In genomic region chr10:66886848-66887247, GRCh38 we compare ENCODE assay signal across 9 cellular contexts. TPM values are rescaled to one million over a fixed set of nuclear protein-coding genes. Genes with fewer than 3 reads are reported as not detected.
"Had no signal": no experiment of that assay in that cellular context is flagged by ENCODE, and none has a peak within 500 bp of the region (broad histone marks: within the 10 kb centered on the region; RNA-seq: fewer than 3 reads in every experiment).

No MANE protein-coding gene starts in this region.

- H3K9me3 ChIP-seq: HAP-1 had no signal

- H3K9ac ChIP-seq: GM23248 had no signal

- H3K4me3 ChIP-seq: GM23248, GM23338, HAP-1 had no signal

- FAIRE-seq: H1 had no signal

- H2AFZ ChIP-seq: GM23248, GM23338 had no signal

- H3K27ac ChIP-seq: GM23248 had no signal

- H3K4me2 ChIP-seq: GM23338 had no signal

- DNase-seq: GM23248, GOT3, H7, H9, HCEC 1CT, HFFc6 had no signal

- H3K36me3 ChIP-seq: HAP-1 had no signal

RNA-seq across cellular contexts. Expression of gene LRRTM3, which starts 39.0 kb away (rescaled TPM):
- polyA plus RNA-seq: GM23248 had no signal
